Comparison of ENCODE assay signal across 29 cellular contexts in genomic region chr5:122517091-122517490, GRCh38.
"Had no signal": no experiment of that assay in that cellular context is flagged by ENCODE, and none has a peak within 500 bp of the region (broad histone marks: within the 10 kb centered on the region; RNA-seq: fewer than 3 reads in every experiment).

No MANE protein-coding gene starts in this region.

- H3K4me3 Mint-ChIP-seq: activated B cell treated with CpG ODN at 0.5 μM for 24 hours; activated CD4-positive, alpha-beta memory T cell treated with anti-CD3 and anti-CD28 coated beads for 36 hours; activated naive CD4-positive, alpha-beta T cell treated with anti-CD3 and anti-CD28 coated beads for 36 hours; activated T-cell treated with anti-CD3 and anti-CD28 coated beads, Interleukin-2, amount 50 U/mL, for 4 hours; activated T-helper 1 cell treated with anti-CD3 and anti-CD28 coated beads, Interleukin-12 subunit alpha, Interleukin-12 subunit beta, Interleukin-2, Interleukin-4 antibody, amounts not matched to agents 30 ng/mL and 10 ng/mL and 1 ng/mL, durations not matched to agents 14 hours and 24 hours and 36 hours had no signal

- ATAC-seq: activated naive CD4-positive, alpha-beta T cell treated with anti-CD3 and anti-CD28 coated beads, Interleukin-2, amount 50 U/mL, for 72 hours; activated T-cell treated with anti-CD3 and anti-CD28 coated beads, Interleukin-2, amount 50 U/mL, for 4 hours; body of pancreas had no signal

- H3K9me3 Mint-ChIP-seq: activated B cell treated with CpG ODN at 0.5 μM for 24 hours; activated CD4-positive, alpha-beta memory T cell treated with anti-CD3 and anti-CD28 coated beads for 36 hours; activated naive CD4-positive, alpha-beta T cell treated with anti-CD3 and anti-CD28 coated beads for 36 hours; activated T-cell treated with anti-CD3 and anti-CD28 coated beads, Interleukin-2, amount 50 U/mL, for 4 hours; activated T-helper 1 cell treated with anti-CD3 and anti-CD28 coated beads, Interleukin-12 subunit alpha, Interleukin-12 subunit beta, Interleukin-2, Interleukin-4 antibody, amounts not matched to agents 30 ng/mL and 10 ng/mL and 1 ng/mL, durations not matched to agents 14 hours and 24 hours and 36 hours had no signal

- H3K4me3 ChIP-seq: adrenal gland, body of pancreas, breast epithelium, PC-9, SK-N-MC had no signal

- H3K27ac Mint-ChIP-seq: activated B cell treated with CpG ODN at 0.5 μM for 24 hours; activated CD4-positive, alpha-beta memory T cell treated with anti-CD3 and anti-CD28 coated beads for 36 hours; activated naive CD4-positive, alpha-beta T cell treated with anti-CD3 and anti-CD28 coated beads for 36 hours; activated naive CD4-positive, alpha-beta T cell treated with anti-CD3 and anti-CD28 coated beads, Interleukin-2, amount 50 U/mL, for 72 hours; activated T-helper 1 cell treated with anti-CD3 and anti-CD28 coated beads, Interleukin-12 subunit alpha, Interleukin-12 subunit beta, Interleukin-2, Interleukin-4 antibody, amounts not matched to agents 30 ng/mL and 10 ng/mL and 1 ng/mL, durations not matched to agents 14 hours and 24 hours and 36 hours had no signal

- H3K9me3 ChIP-seq: adrenal gland, body of pancreas, breast epithelium had no signal

- H3K27ac ChIP-seq: adrenal gland, body of pancreas, breast epithelium, PC-9, SK-N-MC, VCaP had no signal

- H3K36me3 ChIP-seq: adrenal gland, breast epithelium had no signal

- H3K36me3 Mint-ChIP-seq: activated CD4-positive, alpha-beta memory T cell treated with anti-CD3 and anti-CD28 coated beads for 36 hours; activated naive CD4-positive, alpha-beta T cell treated with anti-CD3 and anti-CD28 coated beads, Interleukin-2, amount 50 U/mL, for 72 hours had no signal

- H3K27me3 Mint-ChIP-seq: activated CD4-positive, alpha-beta memory T cell treated with anti-CD3 and anti-CD28 coated beads for 36 hours had no signal

- DNase-seq: activated B cell treated with CpG ODN at 0.5 μM for 24 hours; activated CD4-positive, alpha-beta memory T cell treated with anti-CD3 and anti-CD28 coated beads for 36 hours; activated CD4-positive, alpha-beta T cell treated with anti-CD3 and anti-CD28 coated beads for 4 hours; activated CD4-positive, alpha-beta T cell treated with anti-CD3 and anti-CD28 coated beads, Interleukin-2, amount 50 U/mL, for 1 hour; activated CD4-positive, CD25-positive, alpha-beta regulatory T cell treated with anti-CD3 and anti-CD28 coated beads, Interleukin-2, amount 50 U/mL, for 72 hours; activated CD8-positive, alpha-beta memory T cell treated with anti-CD3 and anti-CD28 coated beads, Interleukin-2, amount 50 U/mL, for 4 hours; activated gamma-delta T cell treated with Interleukin-2 at 50 U/mL for 16 hours; activated naive CD4-positive, alpha-beta T cell treated with anti-CD3 and anti-CD28 coated beads for 36 hours; activated T-cell treated with anti-CD3 and anti-CD28 coated beads for 4 hours; activated T-cell treated with anti-CD3 and anti-CD28 coated beads, Interleukin-2, amount 50 U/mL, for 4 hours; adrenal gland; body of pancreas; Karpas-422; KBM-7; NCI-H1092; NCI-H1436 treated with DMSO at 0.1 percent for 48 hours; NCI-H1694 treated with DMSO at 0.1 percent for 48 hours; NCI-H2029; NCI-H345; NCI-H524 treated with DMSO at 0.1 percent for 48 hours; NK-92 treated with Interleukin-12 subunit alpha and Interleukin-12 subunit beta, amount 100 ng/mL, for 24 hours; PC-9; Right ventricle myocardium superior; T1000 had no signal

- H3K27me3 ChIP-seq: adrenal gland, body of pancreas, breast epithelium had no signal

- H3K4me1 ChIP-seq: adrenal gland, body of pancreas, breast epithelium had no signal
